8 cellular contexts compared by ENCODE assay signal in the genomic region with DNA sequence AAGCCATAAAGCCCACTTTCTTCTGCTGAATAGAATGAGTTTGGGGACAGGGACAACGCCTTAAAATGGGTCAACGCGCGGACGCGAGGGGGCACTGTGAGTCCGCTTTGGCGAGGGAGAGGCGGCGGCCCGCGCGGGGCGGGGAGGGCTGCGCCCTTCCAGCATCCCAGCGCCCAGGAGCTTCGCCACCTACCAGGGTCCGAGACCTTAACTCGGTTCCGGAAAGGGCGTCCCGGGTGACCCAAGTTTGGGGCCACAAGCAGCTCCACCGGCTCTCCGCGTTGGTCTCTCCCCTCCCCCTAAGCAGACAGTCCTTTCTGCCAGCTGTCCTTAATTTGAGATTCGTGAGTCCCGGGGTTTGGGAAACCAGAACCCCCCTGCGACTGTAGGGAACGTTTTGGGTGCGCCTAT. TPM values are rescaled to one million over a fixed set of nuclear protein-coding genes. Genes with fewer than 3 reads are reported as not detected.
A peak's percentile ranks its signal among the peaks of the same experiment; 100 is the strongest.
DNase-seq lines count a peak whose midpoint lies in the region; ATAC-seq and TF ChIP-seq lines count a peak whose summit lies in the region.

No MANE protein-coding gene starts in this region.

- no peak overlapping the region for H3K27ac ChIP-seq in 22Rv1
- H3K27ac ChIP-seq in PC-9: no peak overlapping the region
- no peak overlapping the region for H3K27ac ChIP-seq in sigmoid colon

- CTCF ChIA-PET in PC-9 (lab: Charles Lee): interaction anchor here (0.6 to 0.9 kb wide), 7 partner anchors 141 to 1151 kb away, joined by 3 to 6 read pairs (median 5); no protein-coding TSS in a partner anchor

- no peaks in the 10 kb centered on the region for H3F3A ChIP-seq in PC-9 (ENCODE audit: insufficient read depth, low read depth)

- no peaks in the 10 kb centered on the region for H3K79me2 ChIP-seq in PC-9 (ENCODE audit: low read depth)

- no peak for TF ChIP-seq EP300 in sigmoid colon (IDR thresholded peaks at IDR 0.05)

- intact Hi-C loops in PC-9 (cut with micrococcal nuclease; ENCODE audit: unreplicated experiment) (loop anchor here (2.0 to 5.0 kb wide), 5 partner anchors 604 to 958 kb away; no protein-coding TSS in a partner anchor), sigmoid colon (cut with DNase I) (loop anchor here (1.0 to 10.0 kb wide), 4 partner anchors 448 to 961 kb away; no protein-coding TSS in a partner anchor)

- peak in 1 of 2 experiments; percentile 53 for DNase-seq in PC-9
- DNase-seq in astrocyte of the spinal cord (ENCODE audit: low read depth, low spot score): peak; percentile 50
- DNase-seq in hypothalamus (lab: John Stamatoyannopoulos, UW): peak in 37 of 51 donors; percentile 7 to 74 (median 49)
- DNase-seq in sigmoid colon: peak; percentile 76
- no peak for DNase-seq in OCI-M2 (lab: John Stamatoyannopoulos, UW; ENCODE audit: unreplicated experiment)

- no peaks in the 10 kb centered on the region for H4K20me1 ChIP-seq in PC-9 (ENCODE audit: insufficient read depth)

- POLR2A ChIA-PET in PC-9 (lab: Charles Lee; ENCODE audit: unreplicated experiment): interaction anchor here (0.6 kb wide), 1 partner anchor 360 kb away, joined by 5 read pairs; no protein-coding TSS in a partner anchor

- no peaks in the 10 kb centered on the region for H3K36me3 ChIP-seq in PC-9 (ENCODE audit: low read depth)
- no peaks in the 10 kb centered on the region for H3K36me3 ChIP-seq in sigmoid colon

- no peaks in the 10 kb centered on the region for H3K9me2 ChIP-seq in PC-9 (ENCODE audit: insufficient read depth)

- peak overlapping the region; percentile 96 for H2AFZ ChIP-seq in PC-9

- peak overlapping the region; percentile 96 for H3K4me2 ChIP-seq in PC-9

- peaks cover 6% of the 10 kb centered on the region; the same call in 1 of the 2 replicates for H3K4me1 ChIP-seq in PC-9 (replicated peaks; ENCODE audit: insufficient read depth)
- peaks cover 0 to 30% (median 23%) of the 10 kb centered on the region in 4 donors for H3K4me1 ChIP-seq in sigmoid colon

- BruUV-seq in PC-9 (replicated peaks; lab: Mats Ljungman, UMichigan): no TSS peak

- ATAC-seq in HG03460 (IDR thresholded peaks at IDR 0.05; ENCODE audit: unreplicated experiment): peak; percentile 34

- no peak overlapping the region for H3K4me3 ChIP-seq in GM12875 (ENCODE audit: low read depth, low read length)
- peak overlapping the region; percentile 87 for H3K4me3 ChIP-seq in PC-9
- H3K4me3 ChIP-seq in astrocyte of the spinal cord (ENCODE audit: low read depth, low read length): peak overlapping the region; percentile 67
- H3K4me3 ChIP-seq in sigmoid colon: peak overlapping the region; percentile 38 to 58 (median 56)

- H3K27me3 ChIP-seq in PC-9 (ENCODE audit: insufficient read depth, low read depth): no peaks in the 10 kb centered on the region
- H3K27me3 ChIP-seq in sigmoid colon: peaks cover 0 to 19% (median 0%) of the 10 kb centered on the region in 3 donors

- peak; percentile 92 for TF ChIP-seq CTCF in 22Rv1 (IDR thresholded peaks at IDR 0.05)
- peak; percentile 55; the same call in 1 of the 2 replicates for TF ChIP-seq CTCF in GM12875 (IDR thresholded peaks at IDR 0.05; ENCODE audit: borderline replicate concordance, insufficient read depth, low read depth, low read length)
- TF ChIP-seq CTCF in PC-9 (conservative IDR thresholded peaks at IDR 0.05): peak; percentile 87
- TF ChIP-seq CTCF in astrocyte of the spinal cord (IDR thresholded peaks at IDR 0.05; ENCODE audit: low read depth, low read length): peak; percentile 80
- peak; percentile 59 to 84 (median 78) for TF ChIP-seq CTCF in sigmoid colon (IDR thresholded peaks at IDR 0.05)

- TF ChIP-seq POLR2A in sigmoid colon (IDR thresholded peaks at IDR 0.05): no peak

- WGBS in sigmoid colon, 2 donors: 1% methylated on average over 30 of the region's 30 CpGs

- in situ Hi-C loops in astrocyte of the spinal cord (cut with HindIII; ENCODE audit: low sequenced_read_pairs): no loop called here

- H3K9me3 ChIP-seq in PC-9 (ENCODE audit: insufficient read depth, low read depth) (no peaks in the 10 kb centered on the region), sigmoid colon (no peaks in the 10 kb centered on the region)

RNA-seq across cellular contexts. Expression of a gene that starts 1.8 kb away (rescaled TPM):
- total RNA-seq in PC-9 (2021) (1.2 and 2.0 TPM in 2 replicates), sigmoid colon (1 to 10 TPM in 2 of 4 donors, under 1 TPM in 2; 0.68 to 1.1 (median 0.95) TPM)
- polyA plus RNA-seq in sigmoid colon: 1 to 10 TPM; 1.8 to 6.8 (median 3.7) TPM
